Comparison of ENCODE assay signal across 1 cellular context in genomic region chr3:190876433-190876832, GRCh38. TPM values are rescaled to one million over a fixed set of nuclear protein-coding genes. Genes with fewer than 3 reads are reported as not detected.
"Had no signal": no experiment of that assay in that cellular context is flagged by ENCODE, and none has a peak within 500 bp of the region (broad histone marks: within the 10 kb centered on the region; RNA-seq: fewer than 3 reads in every experiment).

No MANE protein-coding gene starts in this region.

RNA-seq across cellular contexts. Expression of gene GMNC, which starts 13.9 kb away (rescaled TPM):
- total RNA-seq: GM12878 had no signal
- polyA plus RNA-seq: GM12878 had no signal
